In the genomic region with DNA sequence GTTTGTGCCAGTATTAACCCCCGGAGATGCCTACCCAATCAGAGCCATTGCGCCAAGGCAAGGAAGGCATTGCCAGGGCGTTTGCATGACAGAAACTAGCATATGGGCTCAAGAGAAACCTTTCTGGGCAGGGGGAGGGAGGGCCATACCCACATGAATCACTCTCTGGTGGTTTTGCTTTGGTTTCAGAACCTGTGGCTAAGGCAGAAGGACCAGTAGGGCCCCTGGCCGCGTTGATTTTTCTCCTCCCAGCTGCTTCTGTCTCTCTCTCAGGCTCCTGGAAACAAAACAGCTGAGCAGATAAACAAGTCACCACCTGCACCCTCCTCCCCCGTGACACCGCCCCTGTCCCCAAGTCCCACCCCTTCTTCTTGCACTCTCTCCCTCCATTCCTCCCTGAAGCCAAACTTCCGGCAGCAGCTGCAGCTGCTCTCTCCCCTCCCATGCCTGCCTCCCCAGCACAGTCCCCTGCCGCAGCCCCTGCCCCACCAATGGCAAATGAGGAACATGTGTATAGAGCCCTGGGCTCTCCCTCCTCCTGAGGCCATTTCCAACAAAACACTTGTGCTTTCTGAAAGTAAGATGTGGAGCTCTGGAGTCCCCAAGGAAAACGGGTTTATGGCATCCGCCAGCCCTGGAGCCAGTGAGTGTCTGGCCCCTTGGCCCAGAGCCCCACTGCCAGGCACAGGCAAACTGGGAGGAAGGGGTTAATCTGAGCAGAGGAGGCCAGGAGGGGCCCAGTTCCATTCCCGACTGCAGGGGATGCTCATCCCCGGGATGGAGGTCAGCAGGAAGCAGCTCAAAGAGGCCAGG, we compare ENCODE assay signal across 8 cellular contexts. TPM values are rescaled to one million over a fixed set of nuclear protein-coding genes. Genes with fewer than 3 reads are reported as not detected.
DNase-seq lines count a peak whose midpoint lies in the region; ATAC-seq and TF ChIP-seq lines count a peak whose summit lies in the region.

No MANE protein-coding gene starts in this region.

- TF ChIP-seq POLR2A in gastroesophageal sphincter (IDR thresholded peaks at IDR 0.05) (no peak), prostate gland (IDR thresholded peaks at IDR 0.05) (peak; percentile 47)

- no peak overlapping the region for H3K4me3 ChIP-seq in CD4-positive, alpha-beta memory T cell (ENCODE audit: low read length in 2 of 2)
- H3K4me3 ChIP-seq in gastroesophageal sphincter (peak overlapping the region in 1 of 2 donors; percentile 5), prostate gland (peak overlapping the region; percentile 3 to 20)

- POLR2A ChIA-PET in CD4-positive, alpha-beta memory T cell (lab: Charles Lee; ENCODE audit: partially characterized antibody) = interaction anchor here (0.5 to 2.6 kb wide), 7 partner anchors 8 to 44 kb away, joined by 3 to 27 read pairs (median 3); a partner anchor contains a TSS
- POLR2A ChIA-PET in activated CD4-positive, alpha-beta memory T cell treated with anti-CD3 and anti-CD28 coated beads, Interleukin-2, amount 10 ng/mL, durations not matched to agents 7 days and 5 days (lab: Charles Lee) = interaction anchor here (1.1 to 2.4 kb wide), 5 partner anchors 9 to 39 kb away, joined by 3 to 12 read pairs (median 5); a partner anchor contains a TSS

- no peaks in the 10 kb centered on the region for H3K9me3 Mint-ChIP-seq in CD4-positive, alpha-beta memory T cell
- no peaks in the 10 kb centered on the region for H3K9me3 Mint-ChIP-seq in activated CD4-positive, alpha-beta memory T cell treated with anti-CD3 and anti-CD28 coated beads, Interleukin-2, amount 10 ng/mL, durations not matched to agents 7 days and 5 days

- peaks cover 22% of the 10 kb centered on the region for H3K4me1 ChIP-seq in CD4-positive, alpha-beta memory T cell (ENCODE audit: insufficient read depth, low read length)
- H3K4me1 ChIP-seq in gastroesophageal sphincter (peaks cover 0 to 10% (median 4%) of the 10 kb centered on the region in 3 donors), prostate gland (replicated peaks) (no peaks in the 10 kb centered on the region)

- H3K27me3 Mint-ChIP-seq in CD4-positive, alpha-beta memory T cell = no peaks in the 10 kb centered on the region
- H3K27me3 Mint-ChIP-seq in activated CD4-positive, alpha-beta memory T cell treated with anti-CD3 and anti-CD28 coated beads, Interleukin-2, amount 10 ng/mL, durations not matched to agents 7 days and 5 days = no peaks in the 10 kb centered on the region

- H3K4me1 Mint-ChIP-seq in CD4-positive, alpha-beta memory T cell = peaks cover 15 to 23% (median 20%) of the 10 kb centered on the region in 4 donors
- H3K4me1 Mint-ChIP-seq in activated CD4-positive, alpha-beta memory T cell treated with anti-CD3 and anti-CD28 coated beads, Interleukin-2, amount 10 ng/mL, durations not matched to agents 7 days and 5 days = peaks cover 31% of the 10 kb centered on the region

- H3K36me3 ChIP-seq in CD4-positive, alpha-beta memory T cell (ENCODE audit: insufficient read depth, low read length) = no peaks in the 10 kb centered on the region
- no peaks in the 10 kb centered on the region for H3K36me3 ChIP-seq in gastroesophageal sphincter
- H3K36me3 ChIP-seq in prostate gland = no peaks in the 10 kb centered on the region

- H3K27ac Mint-ChIP-seq in CD4-positive, alpha-beta memory T cell = peak overlapping the region; percentile 77 to 91 (median 82)
- H3K27ac Mint-ChIP-seq in activated CD4-positive, alpha-beta memory T cell treated with anti-CD3 and anti-CD28 coated beads, Interleukin-2, amount 10 ng/mL, durations not matched to agents 7 days and 5 days = peak overlapping the region; percentile 78

- intact Hi-C loops in CD4-positive, alpha-beta memory T cell (cut with micrococcal nuclease) = loop anchor here (1.0 kb wide), 1 partner anchor 39 kb away; a partner anchor contains a TSS
- intact Hi-C loops in prostate gland (cut with DNase I) = no loop called here

- peak; percentile 25 to 58 (median 43) for DNase-seq in CD4-positive, alpha-beta memory T cell
- DNase-seq in NCI-H345 treated with DMSO at 0.1 percent for 48 hours (lab: John Stamatoyannopoulos, UW; ENCODE audit: unreplicated experiment) = peak; percentile 56
- DNase-seq in activated CD4-positive, alpha-beta memory T cell treated with anti-CD3 and anti-CD28 coated beads, Interleukin-2, amount 10 ng/mL, durations not matched to agents 7 days and 5 days = peak; percentile 79
- DNase-seq in prostate gland (ENCODE audit: low spot score) = peak; percentile 74
- no peak for DNase-seq in GOT3 (lab: John Stamatoyannopoulos, UW)

- no peak for TF ChIP-seq EP300 in gastroesophageal sphincter (IDR thresholded peaks at IDR 0.05)

- CTCF ChIA-PET in CD4-positive, alpha-beta memory T cell (lab: Charles Lee; ENCODE audit: partially characterized antibody) = interaction anchor here (1.0 to 2.0 kb wide), 7 partner anchors 8 to 200 kb away, joined by 3 to 12 read pairs (median 5); a partner anchor contains a TSS
- CTCF ChIA-PET in activated CD4-positive, alpha-beta memory T cell treated with anti-CD3 and anti-CD28 coated beads, Interleukin-2, amount 10 ng/mL, durations not matched to agents 7 days and 5 days (lab: Charles Lee) = interaction anchor here (0.6 to 1.6 kb wide), 7 partner anchors 8 to 244 kb away, joined by 3 to 8 read pairs (median 3); a partner anchor contains a TSS

- no peak for TF ChIP-seq CTCF in gastroesophageal sphincter (IDR thresholded peaks at IDR 0.05)
- TF ChIP-seq CTCF in prostate gland (IDR thresholded peaks at IDR 0.05) = no peak

- no peak overlapping the region for H3K27ac ChIP-seq in CD4-positive, alpha-beta memory T cell (ENCODE audit: low read depth, low read length)
- H3K27ac ChIP-seq in gastroesophageal sphincter (peak overlapping the region in 1 of 4 donors; percentile 24), prostate gland (peak overlapping the region; percentile 62 to 75)

- H3K4me3 Mint-ChIP-seq in CD4-positive, alpha-beta memory T cell = peak overlapping the region; percentile 50 to 75 (median 63)
- H3K4me3 Mint-ChIP-seq in activated CD4-positive, alpha-beta memory T cell treated with anti-CD3 and anti-CD28 coated beads, Interleukin-2, amount 10 ng/mL, durations not matched to agents 7 days and 5 days = peak overlapping the region; percentile 24

- peak; percentile 80 for ATAC-seq in GM19328 (IDR thresholded peaks at IDR 0.05; ENCODE audit: unreplicated experiment)
- peak; percentile 88 for ATAC-seq in HG03342 (IDR thresholded peaks at IDR 0.05; ENCODE audit: unreplicated experiment)
- ATAC-seq in gastroesophageal sphincter = peak; percentile 50

- no peaks in the 10 kb centered on the region for H3K36me3 Mint-ChIP-seq in CD4-positive, alpha-beta memory T cell
- no peaks in the 10 kb centered on the region for H3K36me3 Mint-ChIP-seq in activated CD4-positive, alpha-beta memory T cell treated with anti-CD3 and anti-CD28 coated beads, Interleukin-2, amount 10 ng/mL, durations not matched to agents 7 days and 5 days (ENCODE audit: low read depth)

- no peaks in the 10 kb centered on the region for H3K27me3 ChIP-seq in CD4-positive, alpha-beta memory T cell (ENCODE audit: insufficient read depth, low read length)
- H3K27me3 ChIP-seq in gastroesophageal sphincter = peaks cover 22% of the 10 kb centered on the region
- no peaks in the 10 kb centered on the region for H3K27me3 ChIP-seq in prostate gland (replicated peaks; ENCODE audit: insufficient read depth)

- WGBS in gastroesophageal sphincter (ENCODE audit: low coverage in 1 of 2), 2 donors = 10 to 11% methylated on average over 6 of the region's 13 CpGs
- 9% methylated on average over 13 of the region's 13 CpGs for WGBS in prostate gland

- no peaks in the 10 kb centered on the region for H3K9me3 ChIP-seq in CD4-positive, alpha-beta memory T cell (ENCODE audit: control insufficient read depth in 1 of 2, low read length in 2 of 2)
- no peaks in the 10 kb centered on the region for H3K9me3 ChIP-seq in gastroesophageal sphincter
- no peaks in the 10 kb centered on the region for H3K9me3 ChIP-seq in prostate gland

RNA-seq across cellular contexts. Expression of a gene that starts 39.0 kb away (rescaled TPM):
- 100 to 1,000 TPM; 133 to 147 TPM for total RNA-seq in CD4-positive, alpha-beta memory T cell
- 10 to 100 TPM; 67.3 to 77.1 TPM for polyA plus RNA-seq in CD4-positive, alpha-beta memory T cell
- 10 to 100 TPM; 47.1 to 50.0 TPM for total RNA-seq in activated CD4-positive, alpha-beta memory T cell treated with anti-CD3 and anti-CD28 coated beads, Interleukin-2, amount 10 ng/mL, durations not matched to agents 7 days and 5 days
- total RNA-seq in gastroesophageal sphincter (10 to 100 TPM in 1 of 4 donors, 1 to 10 TPM in 3; 4.7 to 16.4 (median 5.4) TPM), prostate gland (10 to 100 TPM; 11.8 to 42.9 TPM)

Comparison
In these comparisons a context has a peak if more than half of its experiments do, and no peak if none do; other contexts are left out.
1. H3K4me3 ChIP-seq: peak in prostate gland (2 of 2); none in CD4-positive, alpha-beta memory T cell (0 of 2).
2. Peak in every context shown above with its lines, with median percentiles within 50 percentile points of each other: ATAC-seq.